ENCODE assay signal across 1 cellular context in the genomic region with DNA sequence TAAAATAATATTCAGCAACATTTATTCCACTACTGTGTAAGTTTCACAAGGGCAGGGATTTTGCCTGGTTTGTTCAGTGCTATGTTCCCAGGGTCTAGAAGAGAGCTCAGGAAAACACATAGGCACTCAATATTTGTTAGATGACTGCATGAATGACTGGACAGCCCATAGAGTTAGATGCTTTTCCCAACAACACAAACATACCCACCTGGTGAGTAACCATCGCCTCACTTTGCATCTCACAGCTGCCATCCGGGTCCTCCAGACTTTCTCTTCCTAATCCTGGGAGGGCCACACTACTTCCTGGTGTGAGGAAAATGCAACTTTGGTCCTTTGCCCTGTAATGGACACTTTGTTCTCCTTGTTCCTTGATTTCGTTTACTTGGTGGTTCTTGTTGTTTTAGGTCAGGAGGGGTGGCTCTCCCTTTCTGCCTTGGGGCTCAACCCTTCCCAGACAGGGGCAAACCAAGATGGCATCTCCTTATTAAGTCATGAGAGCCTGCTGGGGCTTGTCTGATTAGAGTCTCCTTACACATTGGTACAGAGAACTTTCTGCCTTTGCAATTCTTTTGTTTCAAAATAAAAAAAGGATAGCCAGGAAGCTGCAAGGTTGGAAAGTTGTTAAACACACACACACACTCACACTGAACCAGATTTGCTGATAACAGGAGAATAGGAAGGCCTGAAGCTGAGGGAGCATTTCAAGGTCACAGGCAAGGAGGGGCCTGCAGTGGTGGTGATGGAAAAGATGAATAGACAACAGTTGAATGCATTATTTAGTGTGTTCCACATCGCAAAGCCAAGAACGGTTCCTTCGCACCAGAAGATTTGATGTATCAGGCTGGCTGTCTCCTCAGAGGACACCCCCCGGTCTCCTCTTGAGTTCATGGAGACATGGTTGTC.
TF ChIP-seq lines count a peak whose summit lies in the region.

No MANE protein-coding gene starts in this region.

TF ChIP-seq in HepG2, 621 proteins besides CTCF, POLR2A, EP300 and RAD21:
- TF ChIP-seq, protein P1, sequence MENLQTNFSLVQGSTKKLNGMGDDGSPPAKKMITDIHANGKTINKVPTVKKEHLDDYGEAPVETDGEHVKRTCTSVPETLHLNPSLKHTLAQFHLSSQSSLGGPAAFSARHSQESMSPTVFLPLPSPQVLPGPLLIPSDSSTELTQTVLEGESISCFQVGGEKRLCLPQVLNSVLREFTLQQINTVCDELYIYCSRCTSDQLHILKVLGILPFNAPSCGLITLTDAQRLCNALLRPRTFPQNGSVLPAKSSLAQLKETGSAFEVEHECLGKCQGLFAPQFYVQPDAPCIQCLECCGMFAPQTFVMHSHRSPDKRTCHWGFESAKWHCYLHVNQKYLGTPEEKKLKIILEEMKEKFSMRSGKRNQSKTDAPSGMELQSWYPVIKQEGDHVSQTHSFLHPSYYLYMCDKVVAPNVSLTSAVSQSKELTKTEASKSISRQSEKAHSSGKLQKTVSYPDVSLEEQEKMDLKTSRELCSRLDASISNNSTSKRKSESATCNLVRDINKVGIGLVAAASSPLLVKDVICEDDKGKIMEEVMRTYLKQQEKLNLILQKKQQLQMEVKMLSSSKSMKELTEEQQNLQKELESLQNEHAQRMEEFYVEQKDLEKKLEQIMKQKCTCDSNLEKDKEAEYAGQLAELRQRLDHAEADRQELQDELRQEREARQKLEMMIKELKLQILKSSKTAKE (CRISPR knock-in tag; IDR thresholded peaks at IDR 0.05; ENCODE audit: borderline replicate concordance), result no peak
- TF ChIP-seq, protein P2, sequence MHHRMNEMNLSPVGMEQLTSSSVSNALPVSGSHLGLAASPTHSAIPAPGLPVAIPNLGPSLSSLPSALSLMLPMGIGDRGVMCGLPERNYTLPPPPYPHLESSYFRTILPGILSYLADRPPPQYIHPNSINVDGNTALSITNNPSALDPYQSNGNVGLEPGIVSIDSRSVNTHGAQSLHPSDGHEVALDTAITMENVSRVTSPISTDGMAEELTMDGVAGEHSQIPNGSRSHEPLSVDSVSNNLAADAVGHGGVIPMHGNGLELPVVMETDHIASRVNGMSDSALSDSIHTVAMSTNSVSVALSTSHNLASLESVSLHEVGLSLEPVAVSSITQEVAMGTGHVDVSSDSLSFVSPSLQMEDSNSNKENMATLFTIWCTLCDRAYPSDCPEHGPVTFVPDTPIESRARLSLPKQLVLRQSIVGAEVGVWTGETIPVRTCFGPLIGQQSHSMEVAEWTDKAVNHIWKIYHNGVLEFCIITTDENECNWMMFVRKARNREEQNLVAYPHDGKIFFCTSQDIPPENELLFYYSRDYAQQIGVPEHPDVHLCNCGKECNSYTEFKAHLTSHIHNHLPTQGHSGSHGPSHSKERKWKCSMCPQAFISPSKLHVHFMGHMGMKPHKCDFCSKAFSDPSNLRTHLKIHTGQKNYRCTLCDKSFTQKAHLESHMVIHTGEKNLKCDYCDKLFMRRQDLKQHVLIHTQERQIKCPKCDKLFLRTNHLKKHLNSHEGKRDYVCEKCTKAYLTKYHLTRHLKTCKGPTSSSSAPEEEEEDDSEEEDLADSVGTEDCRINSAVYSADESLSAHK (CRISPR knock-in tag; IDR thresholded peaks at IDR 0.05; ENCODE audit: borderline replicate concordance), result no peak
